Comparison of ENCODE assay signal across 15 cellular contexts in the genomic region with DNA sequence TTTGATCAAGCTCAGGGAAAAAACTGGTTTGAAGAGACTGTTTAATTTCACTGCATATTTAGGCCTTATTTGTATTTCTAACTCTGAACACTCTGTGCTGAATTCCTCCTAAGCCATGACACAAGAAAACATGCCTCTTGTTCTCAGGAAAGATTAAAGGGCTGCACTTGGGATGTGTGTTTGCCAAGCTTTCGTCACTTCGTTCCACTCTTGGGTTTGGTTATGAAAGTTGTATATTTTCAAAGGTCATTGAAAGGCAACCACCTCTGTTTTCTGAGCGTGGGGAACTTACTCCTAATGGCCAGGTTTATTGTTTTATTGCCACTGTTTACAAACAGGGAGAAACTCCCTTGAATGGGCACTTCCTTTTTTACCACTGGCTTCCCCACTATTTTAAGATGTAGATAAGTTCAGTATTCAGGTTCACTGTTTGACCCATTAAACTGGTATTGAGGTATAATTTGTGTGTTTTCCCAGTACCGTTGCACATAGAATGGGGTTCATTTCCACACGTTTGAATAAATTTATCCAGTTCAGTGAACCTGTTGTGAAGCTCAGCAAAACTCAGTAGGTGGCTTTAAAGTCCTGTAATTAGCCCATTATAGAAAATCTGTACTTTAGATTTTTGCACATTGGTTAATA.
"Had no signal": no experiment of that assay in that cellular context is flagged by ENCODE, and none has a peak within 500 bp of the region (broad histone marks: within the 10 kb centered on the region; RNA-seq: fewer than 3 reads in every experiment).

No MANE protein-coding gene starts in this region.

- H3K4me3 ChIP-seq: skin epidermis, tibial artery had no signal

- ATAC-seq: natural killer cell; stimulated activated naive B cell treated with anti-CD40 and anti-IgM and Interleukin-4, amounts not matched to agents 10 μg/mL and 1 μg/mL and 100 μg/mL, for 72 hours had no signal

- H3K27me3 ChIP-seq: brain microvascular endothelial cell, tibial artery had no signal

- H3K36me3 ChIP-seq: brain microvascular endothelial cell, tibial artery had no signal

- DNase-seq: activated naive CD4-positive, alpha-beta T cell treated with Interleukin-2 at 50 U/mL for 16 hours; activated T-cell treated with anti-CD3 and anti-CD28 coated beads for 4 hours; anterior cingulate cortex; brain microvascular endothelial cell; effector CD8-positive, alpha-beta T cell; foreskin fibroblast; glutamatergic neuron; natural killer cell; nucleus accumbens; posterior cingulate gyrus; stimulated activated CD4-positive, alpha-beta T cell treated with anti-CD3 and anti-CD28 coated beads, Interleukin-15, amount 100 ng/mL, for 24 hours; stimulated activated CD4-positive, alpha-beta T cell treated with anti-CD3 and anti-CD28 coated beads, Interleukin-4, amount 100 ng/mL, for 1 hour; stimulated activated naive B cell treated with anti-CD40 and anti-IgM and Interleukin-4, amounts not matched to agents 10 μg/mL and 1 μg/mL and 100 μg/mL, for 72 hours; tibial artery had no signal

- H3K4me1 ChIP-seq: tibial artery had no signal

- H3K9me3 ChIP-seq: tibial artery had no signal

- H3K27ac ChIP-seq: brain microvascular endothelial cell, skin epidermis, tibial artery had no signal
